ENCODE assay signal across 1 cellular context in the genomic region with DNA sequence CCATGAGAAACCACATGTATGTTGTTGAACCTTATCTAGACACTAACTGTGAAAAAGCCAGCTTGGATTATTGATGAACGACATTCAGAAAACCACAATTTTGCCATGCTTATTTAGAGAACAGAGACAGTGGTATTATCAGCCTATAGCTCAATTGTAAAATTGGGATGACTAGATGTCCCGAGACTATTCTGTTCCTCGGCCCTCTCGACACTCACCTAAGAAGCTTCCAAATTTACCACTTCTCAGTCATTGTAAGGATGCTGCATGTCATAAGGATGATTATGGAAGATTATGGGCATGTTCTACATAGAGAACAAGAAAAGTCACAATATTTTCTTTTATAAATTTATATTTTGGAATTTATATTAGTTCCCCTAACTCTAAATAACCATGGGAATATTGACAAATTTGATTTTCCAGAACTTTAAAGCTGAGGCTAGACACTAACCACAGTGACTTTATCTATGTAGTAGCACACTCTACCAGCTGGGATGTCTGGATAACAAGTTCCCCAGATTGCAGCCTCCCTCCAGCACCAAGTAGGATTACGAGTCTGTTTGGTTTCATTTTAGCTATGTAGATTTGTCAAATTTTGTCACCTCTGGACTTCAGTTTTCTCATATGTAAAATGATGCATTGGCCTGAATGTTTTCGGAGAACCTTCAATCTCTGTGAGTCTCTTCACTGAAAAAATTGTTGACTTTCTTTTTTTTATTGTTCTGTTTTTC.
TF ChIP-seq lines count a peak whose summit lies in the region.

No MANE protein-coding gene starts in this region.

TF ChIP-seq in K562, 482 proteins besides CTCF, POLR2A, EP300 and RAD21:
- peak; percentile 31; the same call in 1 of the 2 replicates for TF ChIP-seq TEAD4 (IDR thresholded peaks at IDR 0.05; ENCODE audit: low read length)
- no peak for TF ChIP-seq TEAD4 (CRISPR knock-in tag; IDR thresholded peaks at IDR 0.05; ENCODE audit: borderline replicate concordance)
- TF ChIP-seq TAL1 (IDR thresholded peaks at IDR 0.05): peak; percentile 27; the same call in 1 of the 2 replicates
- TF ChIP-seq ELK3 (CRISPR knock-in tag; IDR thresholded peaks at IDR 0.05): no peak
